Comparison of ENCODE assay signal across 8 cellular contexts in the genomic region with DNA sequence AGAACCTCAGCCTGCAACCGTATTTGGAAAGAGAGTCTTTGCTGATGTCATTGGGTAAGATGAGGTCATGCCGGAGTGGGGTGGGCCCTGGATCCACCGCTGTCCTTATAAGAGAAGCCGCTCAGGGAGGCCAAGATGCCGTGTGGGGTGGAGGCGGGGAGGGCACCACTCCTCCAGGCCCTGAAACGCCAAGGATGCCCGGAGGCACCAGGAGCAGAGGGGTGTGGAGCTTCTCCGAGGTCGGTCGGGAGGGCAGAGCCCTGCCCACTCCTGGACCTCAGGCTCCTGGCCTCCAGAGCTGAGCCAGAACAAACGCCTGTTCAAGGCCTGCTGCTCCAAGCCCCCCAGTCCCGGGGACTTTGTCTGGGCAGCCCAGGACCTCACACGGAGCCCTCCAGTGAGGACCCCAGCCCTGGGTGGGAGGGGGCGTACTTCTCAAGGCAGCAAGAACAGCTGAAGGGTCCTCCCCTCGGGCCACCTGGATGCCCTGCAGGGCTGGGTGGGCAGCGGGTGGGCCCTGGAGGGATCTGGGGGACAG. TPM values are rescaled to one million over a fixed set of nuclear protein-coding genes. Genes with fewer than 3 reads are reported as not detected.
A peak's percentile ranks its signal among the peaks of the same experiment; 100 is the strongest.
DNase-seq lines count a peak whose midpoint lies in the region; ATAC-seq and TF ChIP-seq lines count a peak whose summit lies in the region.
"Had no signal": no experiment of that assay in that cellular context is flagged by ENCODE, and none has a peak within 500 bp of the region (broad histone marks: within the 10 kb centered on the region; RNA-seq: fewer than 3 reads in every experiment).

No MANE protein-coding gene starts in this region.

- H3K23ac ChIP-seq in IMR-90 (ENCODE audit: low read depth, low read length): peak overlapping the region; percentile 23; the same call in 1 of the 2 replicates

- BruUV-seq in IMR-90 (replicated peaks; lab: Mats Ljungman, UMichigan): no TSS peak

- H3K27me3 ChIP-seq in IMR-90 (ENCODE audit: control insufficient read depth, insufficient read depth, low read length) (no peaks in the 10 kb centered on the region), thoracic aorta (replicated peaks; ENCODE audit: insufficient read depth) (no peaks in the 10 kb centered on the region)

- POLR2A ChIA-PET in IMR-90 (lab: Charles Lee; ENCODE audit: unreplicated experiment): no interaction called here

- no peak overlapping the region; the same call in 1 of the 2 replicates for H3K56ac ChIP-seq in IMR-90 (ENCODE audit: extremely low read depth, insufficient read depth, low read length)

- no peaks in the 10 kb centered on the region for H3K9me3 ChIP-seq in IMR-90 (ENCODE audit: control insufficient read depth, insufficient read depth, low read length)
- no peaks in the 10 kb centered on the region for H3K9me3 ChIP-seq in thoracic aorta

- TF ChIP-seq CTCF in IMR-90 (conservative IDR thresholded peaks at IDR 0.05; ENCODE audit: low read depth, low read length): no peak
- TF ChIP-seq CTCF in thoracic aorta (IDR thresholded peaks at IDR 0.05): no peak

- H3K36me3 ChIP-seq in IMR-90 (ENCODE audit: control insufficient read depth, insufficient read depth, low read length) (peaks cover 6% of the 10 kb centered on the region; the same call in 1 of the 2 replicates), thoracic aorta (peaks cover under 1% of the 10 kb centered on the region)

- dilution Hi-C loops in IMR-90 (cut with HindIII; ENCODE audit: low sequenced_read_pairs, unreplicated experiment): no loop called here

- H3K79me1 ChIP-seq in IMR-90 (ENCODE audit: low read depth in 1 of 2, low read length in 2 of 2): peaks cover 15 to 70% of the 10 kb centered on the region in 2 experiments

- H3K4me1 ChIP-seq in IMR-90 (ENCODE audit: control insufficient read depth, insufficient read depth, low read length) (peaks cover 26% of the 10 kb centered on the region), thoracic aorta (ENCODE audit: control insufficient read depth in 1 of 2, low read depth in 2 of 2) (peaks cover 32 to 65% of the 10 kb centered on the region in 2 donors)

- H4K20me1 ChIP-seq in IMR-90 (ENCODE audit: insufficient read depth, low read length): peaks cover 34% of the 10 kb centered on the region

- H3K4ac ChIP-seq in IMR-90 (ENCODE audit: low read depth, low read length): peak overlapping the region; percentile 90

- peak overlapping the region; percentile 49 for H2AK5ac ChIP-seq in IMR-90 (ENCODE audit: low read depth, low read length)

- DNase-seq in IMR-90: peak; percentile 84
- peak; percentile 73 for DNase-seq in ecto neural progenitor cell (ENCODE audit: low spot score)
- peak; percentile 23 for DNase-seq in medulla oblongata (ENCODE audit: extremely low spot score)
- DNase-seq in thoracic aorta (ENCODE audit: low spot score): peak; percentile 76
- DNase-seq in SIG-M5 (lab: John Stamatoyannopoulos, UW): no peak
- no peak for DNase-seq in MV-4-11 (lab: John Stamatoyannopoulos, UW)
- no peak for DNase-seq in KBM-7
- DNase-seq: activated naive CD4-positive, alpha-beta T cell treated with anti-CD3 and anti-CD28 coated beads, Interleukin-2, amount 50 U/mL, for 16 hours had no signal

- CTCF ChIA-PET in IMR-90 (lab: Yijun Ruan, JAX): no interaction called here

- no peak overlapping the region for H2BK20ac ChIP-seq in IMR-90 (ENCODE audit: low read depth, low read length)

- ATAC-seq in IMR-90 (ENCODE audit: low read depth) (peak; percentile 62), thoracic aorta (ENCODE audit: insufficient number of reproducible peaks, low FRiP score, low read depth) (peak; percentile 72)

- peak overlapping the region; percentile 61 for H3K9ac ChIP-seq in IMR-90 (ENCODE audit: low read depth, low read length)

- peak overlapping the region; percentile 47; the same call in 1 of the 2 replicates for H3K18ac ChIP-seq in IMR-90 (ENCODE audit: low read depth, low read length)

- H2BK15ac ChIP-seq in IMR-90 (ENCODE audit: low read depth, low read length): no peak overlapping the region

- WGBS in IMR-90 (ENCODE audit: extremely low coverage in 2 of 2, insufficient read length in 1 of 2), 2 experiments: 83% methylated on average over 4 of the region's 17 CpGs; no CpG with 5 or more reads in 1 of the 2 experiments

- TF ChIP-seq POLR2A in IMR-90 (IDR thresholded peaks at IDR 0.05; ENCODE audit: low read depth, low read length): peak; percentile 72

- peak overlapping the region; percentile 43; the same call in 1 of the 2 replicates for H4K91ac ChIP-seq in IMR-90 (ENCODE audit: insufficient read depth, low read depth, low read length)

- peak overlapping the region; percentile 6; the same call in 1 of the 2 replicates for H4K5ac ChIP-seq in IMR-90 (ENCODE audit: low read depth, low read length)

- H4K8ac ChIP-seq in IMR-90 (ENCODE audit: low read depth in 2 of 2, low read length in 2 of 2): peak overlapping the region; percentile 69 to 77; a peak in 2 of 4 replicates

- peak overlapping the region; percentile 17; the same call in 1 of the 2 replicates for H3K14ac ChIP-seq in IMR-90 (replicated peaks; ENCODE audit: low read depth, low read length)

- H3K4me3 ChIP-seq in IMR-90 (ENCODE audit: insufficient read depth, low read depth, low read length) (no peak overlapping the region), thoracic aorta (peak overlapping the region; percentile 68)

- H3K4me2 ChIP-seq in IMR-90 (ENCODE audit: low read depth, low read length): peak overlapping the region; percentile 17; the same call in 1 of the 2 replicates

- H3K9me1 ChIP-seq in IMR-90 (ENCODE audit: insufficient read depth, low read length): peaks cover 4% of the 10 kb centered on the region; the same call in 1 of the 2 replicates

- intact Hi-C loops in IMR-90 (cut with micrococcal nuclease): loop anchor here (2.0 kb wide), 1 partner anchor 28 kb away; no protein-coding TSS in a partner anchor

- H2BK5ac ChIP-seq in IMR-90 (ENCODE audit: low read depth, low read length, poor library complexity, severe bottlenecking): peak overlapping the region; percentile 51

- H2AK9ac ChIP-seq in IMR-90 (replicated peaks; ENCODE audit: low read depth, low read length, poor library complexity): peak overlapping the region; percentile 95

- H2AFZ ChIP-seq in IMR-90 (replicated peaks; ENCODE audit: low read length, poor library complexity): peak overlapping the region; percentile 71

- peak overlapping the region; percentile 77 for H3K27ac ChIP-seq in IMR-90 (ENCODE audit: insufficient read depth, low read length)
- peak overlapping the region; percentile 100 for H3K27ac ChIP-seq in thoracic aorta

- H2BK120ac ChIP-seq in IMR-90 (ENCODE audit: low read depth, low read length): peak overlapping the region; percentile 76

- in situ Hi-C loops in IMR-90 (cut with MboI; ENCODE audit: low sequenced_read_pairs) (no loop called here), KBM-7 (cut with MboI; ENCODE audit: low pct_unique_long_range_greater_than_20kb, low sequenced_read_pairs) (no loop called here)

- no peak for TF ChIP-seq RAD21 in IMR-90 (IDR thresholded peaks at IDR 0.05; ENCODE audit: low read length)

TF ChIP-seq in IMR-90, 13 proteins besides CTCF, POLR2A, EP300 and RAD21:
- peak; percentile 38; the same call in 1 of the 2 replicates for TF ChIP-seq CEBPB (IDR thresholded peaks at IDR 0.05; ENCODE audit: low read depth, low read length)
- no peak for TF ChIP-seq FOS (IDR thresholded peaks at IDR 0.05; ENCODE audit: low read depth, low read length)

RNA-seq across cellular contexts. Expression of gene PIP5K1C, which starts 29.9 kb away (rescaled TPM):
- total RNA-seq in IMR-90 (2012; rRNA removed) (10.8 and 13.6 TPM in 2 replicates), thoracic aorta (10 to 100 TPM; 82.6 to 84.5 TPM)
- 23.3 and 28.0 TPM in 2 replicates for polyA plus RNA-seq in IMR-90 (2012; rRNA removed)
- polyA plus RNA-seq in IMR-90 (2012; cell fraction: cytosol; rRNA removed): 14.8 and 28.7 TPM in 2 replicates
- polyA plus RNA-seq in IMR-90 (2012; cell fraction: nucleus; rRNA removed; ENCODE audit: low replicate concordance): 21.1 and 41.9 TPM in 2 replicates

RNA-seq across cellular contexts. Expression of gene TJP3, which starts 37.9 kb away (rescaled TPM):
- total RNA-seq in IMR-90 (2012; rRNA removed) (not detected in 2 replicates), thoracic aorta (1 to 10 TPM in 1 of 2 donors, under 1 TPM in 1; 0.41 to 2.1 TPM)
- not detected in 2 replicates for polyA plus RNA-seq in IMR-90 (2012; rRNA removed)
- 0.03 TPM in 1 of 2 replicates, not detected in the other for polyA plus RNA-seq in IMR-90 (2012; cell fraction: cytosol; rRNA removed)
- polyA plus RNA-seq in IMR-90 (2012; cell fraction: nucleus; rRNA removed; ENCODE audit: low replicate concordance): not detected in 2 replicates

RNA-seq across cellular contexts. Expression of gene CACTIN, which starts 43.7 kb away (rescaled TPM):
- 10.8 and 12.8 TPM in 2 replicates for total RNA-seq in IMR-90 (2012; rRNA removed)
- 19.5 and 25.1 TPM in 2 replicates for polyA plus RNA-seq in IMR-90 (2012; rRNA removed)
- polyA plus RNA-seq in IMR-90 (2012; cell fraction: cytosol; rRNA removed): 16.4 and 29.5 TPM in 2 replicates
- polyA plus RNA-seq in IMR-90 (2012; cell fraction: nucleus; rRNA removed; ENCODE audit: low replicate concordance): 48.6 and 103 TPM in 2 replicates
- total RNA-seq in thoracic aorta: 10 to 100 TPM; 33.4 to 38.0 TPM

Comparison
In these comparisons a context has a peak if more than half of its experiments do, and no peak if none do; other contexts are left out.
1. DNase-seq: peak in IMR-90 (single experiment), ecto neural progenitor cell (single experiment), medulla oblongata (single experiment) and thoracic aorta (single experiment); none in SIG-M5 (single experiment), MV-4-11 (single experiment) and KBM-7 (single experiment).